Comparison of ENCODE assay signal across 23 cellular contexts in the genomic region with DNA sequence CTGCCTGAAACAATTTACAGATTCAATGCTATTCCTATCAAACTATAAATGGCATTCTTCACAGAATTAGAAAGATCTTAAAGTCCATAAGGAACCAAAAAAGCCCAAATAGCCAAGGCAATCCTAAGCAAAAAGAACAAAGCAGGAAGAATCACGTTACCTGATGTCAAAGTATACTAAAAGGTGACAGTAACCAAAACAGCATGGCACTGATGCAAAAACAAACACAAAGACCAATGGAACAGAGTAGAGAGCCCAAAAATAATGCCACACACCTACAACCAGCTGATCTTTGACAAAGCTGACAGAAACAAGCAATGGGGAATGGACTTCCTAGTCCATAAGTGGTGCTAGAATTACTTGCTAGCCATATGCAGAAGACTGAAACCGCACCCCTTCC.
DNase-seq lines count a peak whose midpoint lies in the region; ATAC-seq, FAIRE-seq and TF ChIP-seq lines count a peak whose summit lies in the region.
"Had no signal": no experiment of that assay in that cellular context is flagged by ENCODE, and none has a peak within 500 bp of the region (broad histone marks: within the 10 kb centered on the region; RNA-seq: fewer than 3 reads in every experiment).

No MANE protein-coding gene starts in this region.

- DNase-seq in K562 (ENCODE audit: extremely low read depth in 1 of 4, low spot score in 3 of 4) (no peak), keratinocyte (ENCODE audit: low read depth, low spot score) (no peak), progenitor cell of endocrine pancreas (ENCODE audit: low spot score, unreplicated experiment) (no peak), T-helper 17 cell (no peak), CD1c-positive myeloid dendritic cell (ENCODE audit: extremely low spot score) (no peak)
- DNase-seq in stimulated activated CD4-positive, alpha-beta T cell treated with anti-CD3 and anti-CD28 coated beads, Interleukin-4, amount 100 ng/mL, for 4 hours, result no peak
- DNase-seq: 8988T; ACHN; BE2C; C1 segment of cervical spinal cord; Caco-2; Calu3; CD4-positive, alpha-beta T cell; CD8-positive, alpha-beta T cell; DMS79 treated with DMSO at 0.1 percent for 48 hours; GF-D8 had no signal

- 80% methylated on average over 2 of the region's 2 CpGs for WGBS in K562 (ENCODE audit: insufficient coverage, low coverage, missing lambda C conversion rate)

- TF ChIP-seq CTCF in K562 (IDR thresholded peaks at IDR 0.05 in 2 of 3, conservative IDR thresholded peaks at IDR 0.05 in 1 of 3; ENCODE audit: insufficient read depth in 2 of 3, low read depth in 1 of 3, low read length in 3 of 3) (no peak), keratinocyte (optimal IDR thresholded peaks at IDR 0.05 in 1 of 3, IDR thresholded peaks at IDR 0.05 in 1 of 3, conservative IDR thresholded peaks at IDR 0.05 in 1 of 3; ENCODE audit: extremely low read depth in 1 of 3, insufficient read depth in 2 of 3, low read length in 3 of 3) (no peak), progenitor cell of endocrine pancreas (IDR thresholded peaks at IDR 0.05; ENCODE audit: unreplicated experiment) (no peak)

- dilution Hi-C loops in keratinocyte (cut with MboI; ENCODE audit: extremely low pct_ligation_motif_present, low sequenced_read_pairs), result no loop called here

- H2AFZ ChIP-seq in K562 (ENCODE audit: low read depth, low read length) (no peak overlapping the region), keratinocyte (ENCODE audit: control insufficient read depth, low read length) (no peak overlapping the region)

- H3K79me2 ChIP-seq in K562 (ENCODE audit: control insufficient read depth, insufficient read depth, low read length) (peaks cover 3% of the 10 kb centered on the region; the same call in 1 of the 3 replicates), keratinocyte (ENCODE audit: control insufficient read depth, insufficient read depth, low read length) (peaks cover 45% of the 10 kb centered on the region)

- H3K36me3 Mint-ChIP-seq in progenitor cell of endocrine pancreas (ENCODE audit: insufficient read depth), result peaks cover 16% of the 10 kb centered on the region
- peaks cover 3% of the 10 kb centered on the region for H3K36me3 Mint-ChIP-seq in T-helper 17 cell (ENCODE audit: low read depth)

- peaks cover 15% of the 10 kb centered on the region for H3K9me3 Mint-ChIP-seq in progenitor cell of endocrine pancreas (ENCODE audit: low read depth)

- intact Hi-C loops in K562 (cut with micrococcal nuclease), result loop anchor here (10.0 kb wide), 1 partner anchor 65 kb away; no protein-coding TSS in a partner anchor

- H3K4me3 Mint-ChIP-seq in progenitor cell of endocrine pancreas (ENCODE audit: low read depth), result no peak overlapping the region
- no peak overlapping the region for H3K4me3 Mint-ChIP-seq in T-helper 17 cell
- H3K4me3 Mint-ChIP-seq: CD14-positive monocyte; CD4-positive, alpha-beta T cell; CD8-positive, alpha-beta T cell had no signal

- peak overlapping the region; percentile 3 for H3K27ac Mint-ChIP-seq in progenitor cell of endocrine pancreas
- H3K27ac Mint-ChIP-seq in T-helper 17 cell, result no peak overlapping the region
- H3K27ac Mint-ChIP-seq: CD4-positive, alpha-beta T cell; CD8-positive, alpha-beta T cell had no signal

- no peaks in the 10 kb centered on the region for H3K27me3 Mint-ChIP-seq in progenitor cell of endocrine pancreas
- no peaks in the 10 kb centered on the region for H3K27me3 Mint-ChIP-seq in T-helper 17 cell
- H3K27me3 Mint-ChIP-seq: CD4-positive, alpha-beta T cell had no signal

- ATAC-seq in K562 (no peak), T-helper 17 cell (no peak)
- ATAC-seq: CD8-positive, alpha-beta T cell had no signal

- H3K9me3 ChIP-seq in K562 (replicated peaks; ENCODE audit: control insufficient read depth, insufficient read depth, low read depth, low read length) (no peaks in the 10 kb centered on the region), keratinocyte (ENCODE audit: control insufficient read depth, low read depth, low read length) (no peaks in the 10 kb centered on the region), T-helper 17 cell (ENCODE audit: control insufficient read depth, low read length, poor library complexity, severe bottlenecking) (peaks cover 3% of the 10 kb centered on the region)
- H3K9me3 ChIP-seq: BE2C, Caco-2 had no signal

- no peaks in the 10 kb centered on the region for H3K36me3 ChIP-seq in K562 (ENCODE audit: control insufficient read depth, insufficient read depth, low read length)
- H3K36me3 ChIP-seq in keratinocyte (ENCODE audit: control insufficient read depth in 2 of 2, extremely low read depth in 1 of 2, insufficient read depth in 2 of 2, low read length in 2 of 2), result no peaks in the 10 kb centered on the region
- H3K36me3 ChIP-seq: BE2C had no signal

- H3K9me1 ChIP-seq in K562 (ENCODE audit: control insufficient read depth, insufficient read depth, low read length), result no peaks in the 10 kb centered on the region
- H3K9me1 ChIP-seq in keratinocyte (ENCODE audit: control insufficient read depth, extremely low read depth, insufficient read depth, low read length), result no peaks in the 10 kb centered on the region

- CTCF ChIA-PET in K562 (lab: Yijun Ruan, JAX; ENCODE audit: low intra/inter-chr PET ratio), result no interaction called here

- no peak overlapping the region for H3K4me3 ChIP-seq in K562
- no peak overlapping the region for H3K4me3 ChIP-seq in keratinocyte (ENCODE audit: control insufficient read depth in 2 of 3, extremely low read depth in 1 of 3, insufficient read depth in 2 of 3, low read depth in 1 of 3, low read length in 3 of 3)
- H3K4me3 ChIP-seq: BLaER1 had no signal

- no peaks in the 10 kb centered on the region for H3K27me3 ChIP-seq in K562 (ENCODE audit: control insufficient read depth in 2 of 2, insufficient read depth in 2 of 2, low read length in 2 of 2)
- no peaks in the 10 kb centered on the region for H3K27me3 ChIP-seq in keratinocyte (ENCODE audit: control insufficient read depth, extremely low read depth, insufficient read depth, low read length)
- H3K27me3 ChIP-seq: BE2C, BLaER1 had no signal

- no peaks in the 10 kb centered on the region for H3K4me1 Mint-ChIP-seq in progenitor cell of endocrine pancreas (ENCODE audit: low read depth)
- peaks cover 7% of the 10 kb centered on the region for H3K4me1 Mint-ChIP-seq in T-helper 17 cell
- H3K4me1 Mint-ChIP-seq: CD14-positive monocyte had no signal

- H3K27ac ChIP-seq in K562 (ENCODE audit: extremely low read depth, low read depth, low read length) (no peak overlapping the region), keratinocyte (ENCODE audit: control insufficient read depth, insufficient read depth, low read length) (no peak overlapping the region)
- H3K27ac ChIP-seq: BLaER1 had no signal

- H3K9ac ChIP-seq in K562 (ENCODE audit: insufficient read depth in 1 of 2, low read depth in 2 of 2, low read length in 2 of 2) (no peak overlapping the region), keratinocyte (ENCODE audit: control insufficient read depth, extremely low read depth, insufficient read depth, low read length) (no peak overlapping the region)
- H3K9ac ChIP-seq: BLaER1 had no signal

- H4K20me1 ChIP-seq in K562 (replicated peaks; ENCODE audit: control insufficient read depth, insufficient read depth, low read length), result no peaks in the 10 kb centered on the region
- H4K20me1 ChIP-seq in keratinocyte (ENCODE audit: control insufficient read depth, extremely low read depth, insufficient read depth, low read length), result no peaks in the 10 kb centered on the region

- H3K4me2 ChIP-seq in K562 (ENCODE audit: insufficient read depth, low read length) (no peak overlapping the region), keratinocyte (ENCODE audit: control insufficient read depth, extremely low read depth, insufficient read depth, low read depth, low read length) (no peak overlapping the region)
- H3K4me2 ChIP-seq: BLaER1 had no signal

- in situ Hi-C loops in K562 (cut with MboI), result no loop called here

- BruUV-seq in K562 (replicated peaks; lab: Mats Ljungman, UMichigan), result no TSS peak

- POLR2A ChIA-PET in K562 (lab: Yijun Ruan, JAX), result no interaction called here

- TF ChIP-seq POLR2A in K562 (conservative IDR thresholded peaks at IDR 0.05), result no peak

- TF ChIP-seq EP300 in K562 (IDR thresholded peaks at IDR 0.05; ENCODE audit: low read length), result no peak

- no peaks in the 10 kb centered on the region for H3K4me1 ChIP-seq in K562 (replicated peaks in 1 of 2; ENCODE audit: control insufficient read depth in 2 of 2, insufficient read depth in 2 of 2, low read length in 2 of 2)
- peaks cover 17% of the 10 kb centered on the region for H3K4me1 ChIP-seq in keratinocyte (ENCODE audit: control insufficient read depth, extremely low read depth, insufficient read depth, low read length)
- H3K4me1 ChIP-seq: BE2C, BLaER1, Caco-2 had no signal

- no peak for TF ChIP-seq RAD21 in K562 (CRISPR knock-in tag; conservative IDR thresholded peaks at IDR 0.05 in 1 of 2, IDR thresholded peaks at IDR 0.05 in 1 of 2)

- FAIRE-seq in K562 (lab: Jason Lieb, UNC) (no peak), keratinocyte (lab: Jason Lieb, UNC) (peak; percentile 26)
- FAIRE-seq: A204.1, D721Med, G401.6, GM12891, GM19239 had no signal

TF ChIP-seq in K562, 482 proteins besides CTCF, POLR2A, EP300 and RAD21 (continues in another document):
- 0 out of 2 replicates have a peak, but pooled peaks have one; percentile 22 for TF ChIP-seq TRIM28 (IDR thresholded peaks at IDR 0.05)
- peak; percentile 45 for TF ChIP-seq RBM25 (IDR thresholded peaks at IDR 0.05; ENCODE audit: low read depth, low read length, severe bottlenecking)
- no peak for TF ChIP-seq MYC (IDR thresholded peaks at IDR 0.05; ENCODE audit: low read depth, low read length)
- no peak for TF ChIP-seq MYC (CRISPR knock-in tag; IDR thresholded peaks at IDR 0.05; ENCODE audit: borderline replicate concordance, low read depth)
- no peak for TF ChIP-seq PRPF4 (IDR thresholded peaks at IDR 0.05; ENCODE audit: insufficient read depth, low read depth, low read length, poor library complexity, severe bottlenecking)
- no peak for TF ChIP-seq ILK (tag; IDR thresholded peaks at IDR 0.05; ENCODE audit: borderline replicate concordance, low read depth)
- TF ChIP-seq MCM7 (IDR thresholded peaks at IDR 0.05), result no peak
- TF ChIP-seq BCOR (IDR thresholded peaks at IDR 0.05), result peak; percentile 47; the same call in 1 of the 2 replicates
- no peak for TF ChIP-seq ZNF174 (CRISPR knock-in tag; IDR thresholded peaks at IDR 0.05)
- no peak for TF ChIP-seq CC2D1A (IDR thresholded peaks at IDR 0.05)
